8 cellular contexts compared by ENCODE assay signal in the genomic region with DNA sequence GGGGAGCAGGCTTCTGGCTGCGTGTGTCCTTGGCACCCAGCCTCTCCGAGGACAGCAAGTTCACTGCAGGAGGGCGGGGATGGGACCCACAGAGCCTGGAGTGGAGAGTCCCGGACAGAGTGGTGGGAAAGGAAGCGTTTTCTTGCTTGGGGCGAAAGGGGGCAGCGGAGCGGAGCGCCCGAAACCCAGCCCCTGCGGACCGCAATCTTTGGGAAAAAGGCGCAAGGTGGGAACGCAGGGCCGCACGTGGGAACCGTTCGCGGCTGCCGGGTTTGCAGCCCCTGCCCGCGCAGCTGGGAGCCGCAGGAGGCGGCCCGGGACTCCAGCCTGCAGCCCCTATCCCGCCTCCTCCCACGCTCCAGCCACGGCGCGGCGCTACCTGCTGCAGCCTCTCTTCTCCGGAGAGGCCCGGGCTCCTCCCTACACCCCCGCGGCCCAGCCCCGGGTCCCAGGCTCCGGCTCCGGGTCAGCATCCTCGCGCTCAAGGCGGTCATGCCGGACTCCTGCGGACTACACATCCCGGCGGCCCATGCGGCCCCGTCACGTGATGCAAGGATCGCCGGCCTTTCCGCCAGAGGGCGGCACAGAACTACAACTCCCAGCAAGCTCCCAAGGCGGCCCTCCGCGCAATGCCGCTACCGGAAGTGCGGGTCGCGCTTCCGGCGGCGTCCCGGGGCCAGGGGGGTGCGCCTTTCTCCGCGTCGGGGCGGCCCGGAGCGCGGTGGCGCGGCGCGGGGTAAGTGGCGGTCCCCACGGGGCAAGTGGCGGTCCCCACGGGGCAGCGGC. TPM values are rescaled to one million over a fixed set of nuclear protein-coding genes. Genes with fewer than 3 reads are reported as not detected.
DNase-seq lines count a peak whose midpoint lies in the region; ATAC-seq and TF ChIP-seq lines count a peak whose summit lies in the region.

A gene (minus strand): TSS at position 505 of the 786 bp plus-strand sequence. CDS start 11 bp downstream, at position 494.
A gene (plus strand): TSS at position 656 of the 786 bp plus-strand sequence. CDS start 631 bp downstream, outside the sequence.

- TF ChIP-seq POLR2A in right lobe of liver (IDR thresholded peaks at IDR 0.05), result no peak

- peak within 1 kb of the TSS; percentile 8 to 61 (median 58) for H3K27ac ChIP-seq in right lobe of liver

- H3K36me3 Mint-ChIP-seq in CD14-positive monocyte, result peaks cover 28 to 30% of the 10 kb centered on the region in 2 donors

- peaks cover 27% of the 10 kb centered on the region for H3K4me1 Mint-ChIP-seq in CD14-positive monocyte

- H3K4me1 ChIP-seq in right lobe of liver, result peaks cover 0 to 26% (median 10%) of the 10 kb centered on the region in 4 donors

- intact Hi-C loops in CD14-positive monocyte (cut with micrococcal nuclease), result loop anchor here (5.0 kb wide), 4 partner anchors 40 to 265 kb away; a partner anchor contains a TSS
- intact Hi-C loops in right lobe of liver (cut with DNase I), result no loop called here

- H3K36me3 ChIP-seq in right lobe of liver, result peaks cover 0 to 25% (median 0%) of the 10 kb centered on the region in 4 donors

- H3K9me3 Mint-ChIP-seq in CD14-positive monocyte, result no peaks in the 10 kb centered on the region

- 0% methylated on average over 23 of the region's 81 CpGs for WGBS in right lobe of liver (ENCODE audit: insufficient coverage, low coverage, low lambda C conversion rate, missing lambda C conversion rate)

- ATAC-seq in GM19328 (IDR thresholded peaks at IDR 0.05; ENCODE audit: unreplicated experiment) (peak; percentile 91), HG03520 (IDR thresholded peaks at IDR 0.05; ENCODE audit: unreplicated experiment) (peak; percentile 82), right lobe of liver (peak; percentile 92 to 96 (median 94))

- peak; percentile 56 for TF ChIP-seq CTCF in CD14-positive monocyte (IDR thresholded peaks at IDR 0.05)
- TF ChIP-seq CTCF in right lobe of liver (IDR thresholded peaks at IDR 0.05), result peak; percentile 29 to 55 (median 44)

- H3K27me3 Mint-ChIP-seq in CD14-positive monocyte (ENCODE audit: low read depth in 3 of 3), result peaks cover 0 to 2% (median 0%) of the 10 kb centered on the region in 3 donors

- H3K27ac Mint-ChIP-seq in CD14-positive monocyte, result peak within 1 kb of the TSS; percentile 38 to 92 (median 82)

- DNase-seq in CD14-positive monocyte (ENCODE audit: low spot score), result peak; percentile 92
- peak; percentile 75 for DNase-seq in NCI-H748 treated with DMSO at 0.1 percent for 48 hours (lab: John Stamatoyannopoulos, UW)
- peak; percentile 85 to 87 for DNase-seq in activated CD4-positive, alpha-beta T cell treated with anti-CD3 and anti-CD28 coated beads, Interleukin-2, amount 50 U/mL, for 4 hours
- peak; percentile 86 to 96 for DNase-seq in dermis microvascular lymphatic vessel endothelial cell (ENCODE audit: low read depth in 2 of 2)
- DNase-seq in right lobe of liver, result peak; percentile 97 to 98 (median 98)
- DNase-seq in stimulated activated CD4-positive, alpha-beta T cell treated with anti-CD3 and anti-CD28 coated beads, Interleukin-4, amount 100 ng/mL, for 4 hours, result peak; percentile 91 to 92

- no peaks in the 10 kb centered on the region for H3K27me3 ChIP-seq in right lobe of liver

- peak within 1 kb of the TSS; percentile 79 to 100 (median 98) for H3K4me3 ChIP-seq in right lobe of liver

- H3K9me3 ChIP-seq in right lobe of liver, result no peaks in the 10 kb centered on the region

- peak within 1 kb of the TSS; percentile 90 to 93 for H3K4me3 Mint-ChIP-seq in CD14-positive monocyte

RNA-seq across cellular contexts. Expression of the first gene that starts in this region (rescaled TPM):
- 10 to 100 TPM in 1 of 2 donors, 1 to 10 TPM in 1; 9.2 to 22.4 TPM for polyA plus RNA-seq in CD14-positive monocyte
- total RNA-seq in dermis microvascular lymphatic vessel endothelial cell (22.4 and 39.3 TPM in 2 replicates), right lobe of liver (100 to 1,000 TPM in 1 of 6 experiments, 10 to 100 TPM in 5; 12.0 to 127 (median 42.6) TPM)

RNA-seq across cellular contexts. Expression of the second gene that starts in this region (rescaled TPM):
- polyA plus RNA-seq in CD14-positive monocyte, result 10 to 100 TPM; 11.7 to 20.8 TPM
- total RNA-seq in dermis microvascular lymphatic vessel endothelial cell, result 23.6 and 36.4 TPM in 2 replicates
- 100 to 1,000 TPM in 1 of 6 experiments, 10 to 100 TPM in 5; 25.7 to 124 (median 59.4) TPM for total RNA-seq in right lobe of liver

Comparison
In these comparisons a context has a peak if more than half of its experiments do, and no peak if none do; other contexts are left out.
1. Peak in every context shown above with its lines: DNase-seq, ATAC-seq, H3K4me3 ChIP-seq and H3K27ac ChIP-seq.
2. intact Hi-C loops: an anchor here in CD14-positive monocyte (5.0 kb wide); none called in right lobe of liver.